13 cellular contexts compared by ENCODE assay signal in genomic region chr12:27330846-27331245, GRCh38. TPM values are rescaled to one million over a fixed set of nuclear protein-coding genes. Genes with fewer than 3 reads are reported as not detected.
DNase-seq lines count a peak whose midpoint lies in the region; ATAC-seq and TF ChIP-seq lines count a peak whose summit lies in the region.
"Had no signal": no experiment of that assay in that cellular context is flagged by ENCODE, and none has a peak within 500 bp of the region (broad histone marks: within the 10 kb centered on the region; RNA-seq: fewer than 3 reads in every experiment).

No MANE protein-coding gene starts in this region.

- H3K9ac ChIP-seq in skeletal muscle satellite cell (ENCODE audit: low read depth, low read length), result peak overlapping the region; percentile 68

- H3K27me3 Mint-ChIP-seq in T-helper 2 cell treated with Interferon-gamma antibody and Interleukin-4, amounts not matched to agents 5 μg/mL and 100 μg/mL, for 36 hours (ENCODE audit: low read depth), result no peaks in the 10 kb centered on the region
- peaks cover 24% of the 10 kb centered on the region for H3K27me3 Mint-ChIP-seq in activated B cell treated with CpG ODN at 0.5 μM for 24 hours

- H3K36me3 Mint-ChIP-seq in T-helper 2 cell treated with Interferon-gamma antibody and Interleukin-4, amounts not matched to agents 5 μg/mL and 100 μg/mL, for 36 hours (ENCODE audit: low read depth), result peaks cover 9% of the 10 kb centered on the region
- H3K36me3 Mint-ChIP-seq in activated B cell treated with CpG ODN at 0.5 μM for 24 hours (ENCODE audit: low read depth), result peaks cover 6% of the 10 kb centered on the region

- no peak for DNase-seq in T-helper 2 cell treated with Interferon-gamma antibody and Interleukin-4, amounts not matched to agents 5 μg/mL and 100 μg/mL, for 36 hours (ENCODE audit: low spot score)
- DNase-seq in T-helper 2 cell (no peak), activated B cell treated with CpG ODN at 0.5 μM for 24 hours (no peak), fibroblast of gingiva (ENCODE audit: low read depth) (peak; percentile 11), cardiac septum (ENCODE audit: low spot score) (no peak), GDM1 (lab: John Stamatoyannopoulos, UW) (no peak), amygdala (lab: John Stamatoyannopoulos, UW) (no peak)
- DNase-seq: activated T-cell treated with anti-CD3 and anti-CD28 coated beads, Interleukin-2, amount 50 U/mL, for 1 hour; cortex of kidney; midbrain; NCI-H2029; spleen had no signal

- POLR2A ChIA-PET in activated B cell treated with CpG ODN at 0.5 μM for 24 hours (lab: Charles Lee), result no interaction called here

- no peak for TF ChIP-seq CTCF in activated B cell treated with CpG ODN at 0.5 μM for 24 hours (IDR thresholded peaks at IDR 0.05)

- peaks cover 32% of the 10 kb centered on the region for H3K4me1 Mint-ChIP-seq in T-helper 2 cell treated with Interferon-gamma antibody and Interleukin-4, amounts not matched to agents 5 μg/mL and 100 μg/mL, for 36 hours (ENCODE audit: low read depth)
- peaks cover 25% of the 10 kb centered on the region for H3K4me1 Mint-ChIP-seq in activated B cell treated with CpG ODN at 0.5 μM for 24 hours

- H3K27ac Mint-ChIP-seq in T-helper 2 cell treated with Interferon-gamma antibody and Interleukin-4, amounts not matched to agents 5 μg/mL and 100 μg/mL, for 36 hours, result peak overlapping the region; percentile 75
- H3K27ac Mint-ChIP-seq in activated B cell treated with CpG ODN at 0.5 μM for 24 hours, result no peak overlapping the region

- no peaks in the 10 kb centered on the region for H3K9me3 ChIP-seq in skeletal muscle satellite cell (replicated peaks; ENCODE audit: low read length)
- H3K9me3 ChIP-seq: spleen had no signal

- H3K4me2 ChIP-seq in skeletal muscle satellite cell (ENCODE audit: low read length), result peak overlapping the region; percentile 79

- H3K36me3 ChIP-seq in skeletal muscle satellite cell (ENCODE audit: insufficient read depth, low read length), result peaks cover 4% of the 10 kb centered on the region

- no peaks in the 10 kb centered on the region for H3K9me3 Mint-ChIP-seq in T-helper 2 cell treated with Interferon-gamma antibody and Interleukin-4, amounts not matched to agents 5 μg/mL and 100 μg/mL, for 36 hours
- no peaks in the 10 kb centered on the region for H3K9me3 Mint-ChIP-seq in activated B cell treated with CpG ODN at 0.5 μM for 24 hours

- CTCF ChIA-PET in activated B cell treated with CpG ODN at 0.5 μM for 24 hours (lab: Charles Lee), result interaction anchor here (1.2 kb wide), 1 partner anchor 23 kb away, joined by 3 read pairs; no protein-coding TSS in a partner anchor

- peak overlapping the region; percentile 41 for H3K4me3 ChIP-seq in skeletal muscle satellite cell (ENCODE audit: low read length)
- H3K4me3 ChIP-seq: spleen had no signal

- intact Hi-C loops in activated B cell treated with CpG ODN at 0.5 μM for 24 hours (cut with micrococcal nuclease), result loop anchor here (1.0 to 10.0 kb wide), 3 partner anchors 194 to 1217 kb away; partner anchors contain the start of genes CCDC91 and PPFIBP1
- intact Hi-C loops in cardiac septum (cut with DNase I), result no loop called here

- no peak for ATAC-seq in activated B cell treated with CpG ODN at 0.5 μM for 24 hours (ENCODE audit: low read depth)

- H3K4me1 ChIP-seq in skeletal muscle satellite cell (ENCODE audit: control insufficient read depth, insufficient read depth, low read length), result peaks cover 29% of the 10 kb centered on the region

- no peaks in the 10 kb centered on the region for H3K27me3 ChIP-seq in skeletal muscle satellite cell (ENCODE audit: control insufficient read depth, insufficient read depth, low read length)

- H3K4me3 Mint-ChIP-seq in T-helper 2 cell treated with Interferon-gamma antibody and Interleukin-4, amounts not matched to agents 5 μg/mL and 100 μg/mL, for 36 hours, result peak overlapping the region; percentile 86
- peak overlapping the region; percentile 80 for H3K4me3 Mint-ChIP-seq in activated B cell treated with CpG ODN at 0.5 μM for 24 hours

RNA-seq across cellular contexts. Expression of gene BMAL2, which starts 1.8 kb away (rescaled TPM):
- total RNA-seq in activated B cell treated with CpG ODN at 0.5 μM for 24 hours (4.2 and 5.4 TPM in 2 replicates), cardiac septum (8.9 TPM)
- 26.4 and 37.0 TPM in 2 replicates for total RNA-seq in skeletal muscle satellite cell (2012; rRNA removed)
